In genomic region chr18:37551846-37552245, GRCh38 we compare ENCODE assay signal across 13 cellular contexts. TPM values are rescaled to one million over a fixed set of nuclear protein-coding genes. Genes with fewer than 3 reads are reported as not detected.
"Had no signal": no experiment of that assay in that cellular context is flagged by ENCODE, and none has a peak within 500 bp of the region (broad histone marks: within the 10 kb centered on the region; RNA-seq: fewer than 3 reads in every experiment).

No MANE protein-coding gene starts in this region.

- H3K4me3 ChIP-seq: GM23248, HAP-1 had no signal

- DNase-seq: GM23248, GOT3, H7, HFFc6, KBM-7 had no signal

- H3K36me3 Mint-ChIP-seq: IgD-negative memory B cell had no signal

- H3K4me1 ChIP-seq: HAP-1 had no signal

- H3K27ac ChIP-seq: GM23248, HL-60, KMS-11 had no signal

- H3K27ac Mint-ChIP-seq: HFFc6 had no signal

- H3K9ac ChIP-seq: GM23248, KMS-11 had no signal

- H3K9me3 Mint-ChIP-seq: HFFc6, IgD-negative memory B cell had no signal

- H3K4me2 ChIP-seq: KMS-11 had no signal

- H3K36me3 ChIP-seq: HAP-1 had no signal

- ATAC-seq: HCT116, HepG2 had no signal

RNA-seq across cellular contexts. Expression of gene CELF4, which starts 13.8 kb away (rescaled TPM):
- total RNA-seq: GM23248, H4, HepG2, HFFc6, HT1080 had no signal
- polyA plus RNA-seq: HepG2 had no signal
